Comparison of ENCODE assay signal across 15 cellular contexts in the genomic region with DNA sequence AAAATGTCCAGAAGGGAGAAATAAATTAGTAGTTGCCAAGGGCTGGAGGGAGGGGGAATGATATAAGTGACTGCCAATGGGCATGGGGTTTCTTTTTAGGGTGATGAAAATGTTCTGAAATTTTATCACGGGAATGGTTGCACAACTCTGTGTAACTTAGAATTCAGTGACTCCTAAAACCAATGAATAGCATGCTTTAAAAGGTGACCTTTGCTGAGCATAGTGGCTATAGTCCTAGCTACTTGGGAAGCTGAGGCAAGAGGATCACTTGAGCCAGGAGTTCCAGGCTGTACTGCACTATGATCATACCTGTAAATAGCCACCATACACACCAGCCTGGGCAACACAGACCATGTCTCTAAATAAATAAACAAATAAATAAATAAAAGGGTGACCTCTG.
"Had no signal": no experiment of that assay in that cellular context is flagged by ENCODE, and none has a peak within 500 bp of the region (broad histone marks: within the 10 kb centered on the region; RNA-seq: fewer than 3 reads in every experiment).

No MANE protein-coding gene starts in this region.

- H3K4me1 ChIP-seq: pancreas had no signal

- H3K27ac Mint-ChIP-seq: activated naive CD4-positive, alpha-beta T cell treated with anti-CD3 and anti-CD28 coated beads for 36 hours; activated naive CD8-positive, alpha-beta T cell treated with anti-CD3 and anti-CD28 coated beads, Interleukin-2, amount 50 U/mL, for 24 hours; activated T-helper 2 cell treated with anti-CD3 and anti-CD28 coated beads, Interferon-gamma antibody, Interleukin-2, Interleukin-4, amounts not matched to agents 10 μg/mL and 5 μg/mL and 100 μg/mL, durations not matched to agents 14 hours and 24 hours and 36 hours; stimulated activated memory B cell treated with anti-CD40 and anti-IgM and Interleukin-4, amounts not matched to agents 10 μg/mL and 1 μg/mL and 100 μg/mL, for 72 hours had no signal

- H3K27me3 Mint-ChIP-seq: activated naive CD8-positive, alpha-beta T cell treated with anti-CD3 and anti-CD28 coated beads, Interleukin-2, amount 50 U/mL, for 24 hours; naive B cell; stimulated activated memory B cell treated with anti-CD40 and anti-IgM and Interleukin-4, amounts not matched to agents 10 μg/mL and 1 μg/mL and 100 μg/mL, for 72 hours had no signal

- H3K27me3 ChIP-seq: pancreas, thyroid gland had no signal

- H3K36me3 ChIP-seq: pancreas, thyroid gland, WERI-Rb-1 had no signal

- H3K9me3 ChIP-seq: pancreas, thyroid gland had no signal

- H3K36me3 Mint-ChIP-seq: naive B cell; stimulated activated memory B cell treated with anti-CD40 and anti-IgM and Interleukin-4, amounts not matched to agents 10 μg/mL and 1 μg/mL and 100 μg/mL, for 72 hours had no signal

- H3K27ac ChIP-seq: pancreas, thyroid gland, WERI-Rb-1 had no signal

- ATAC-seq: activated naive CD8-positive, alpha-beta T cell treated with anti-CD3 and anti-CD28 coated beads, Interleukin-2, amount 50 U/mL, for 24 hours; pancreas; stimulated activated memory B cell treated with anti-CD40 and anti-IgM and Interleukin-4, amounts not matched to agents 10 μg/mL and 1 μg/mL and 100 μg/mL, for 72 hours had no signal

- DNase-seq: activated CD4-positive, alpha-beta T cell treated with anti-CD3 and anti-CD28 coated beads, Interleukin-2, amount 50 U/mL, for 48 hours; activated naive CD4-positive, alpha-beta T cell treated with anti-CD3 and anti-CD28 coated beads for 36 hours; activated naive CD8-positive, alpha-beta T cell treated with anti-CD3 and anti-CD28 coated beads, Interleukin-2, amount 50 U/mL, for 24 hours; activated T-cell treated with anti-CD3 and anti-CD28 coated beads, Interleukin-2, amount 50 U/mL, for 1 hour; head of caudate nucleus; left cardiac atrium; naive B cell; pancreas; stimulated activated CD4-positive, alpha-beta T cell treated with anti-CD3 and anti-CD28 coated beads, Interleukin-2, amount 100 ng/mL, for 48 hours; T-helper 1 cell; T1000; thyroid gland; WERI-Rb-1 had no signal

- H3K4me3 Mint-ChIP-seq: activated naive CD4-positive, alpha-beta T cell treated with anti-CD3 and anti-CD28 coated beads for 36 hours; activated naive CD8-positive, alpha-beta T cell treated with anti-CD3 and anti-CD28 coated beads, Interleukin-2, amount 50 U/mL, for 24 hours; naive B cell; stimulated activated memory B cell treated with anti-CD40 and anti-IgM and Interleukin-4, amounts not matched to agents 10 μg/mL and 1 μg/mL and 100 μg/mL, for 72 hours had no signal

- H3K9me3 Mint-ChIP-seq: activated naive CD4-positive, alpha-beta T cell treated with anti-CD3 and anti-CD28 coated beads for 36 hours; activated naive CD8-positive, alpha-beta T cell treated with anti-CD3 and anti-CD28 coated beads, Interleukin-2, amount 50 U/mL, for 24 hours; activated T-helper 2 cell treated with anti-CD3 and anti-CD28 coated beads, Interferon-gamma antibody, Interleukin-2, Interleukin-4, amounts not matched to agents 10 μg/mL and 5 μg/mL and 100 μg/mL, durations not matched to agents 14 hours and 24 hours and 36 hours; naive B cell; stimulated activated memory B cell treated with anti-CD40 and anti-IgM and Interleukin-4, amounts not matched to agents 10 μg/mL and 1 μg/mL and 100 μg/mL, for 72 hours had no signal

- H3K4me3 ChIP-seq: pancreas, thyroid gland had no signal
